Comparison of ENCODE assay signal across 27 cellular contexts in genomic region chr17:66783656-66784381, GRCh38. TPM values are rescaled to one million over a fixed set of nuclear protein-coding genes. Genes with fewer than 3 reads are reported as not detected.
"Had no signal": no experiment of that assay in that cellular context is flagged by ENCODE, and none has a peak within 500 bp of the region (broad histone marks: within the 10 kb centered on the region; RNA-seq: fewer than 3 reads in every experiment).

No MANE protein-coding gene starts in this region.

- H3K4me3 Mint-ChIP-seq: activated CD8-positive, alpha-beta memory T cell treated with anti-CD3 and anti-CD28 coated beads, Interleukin-2, amount 10 ng/mL, durations not matched to agents 7 days and 5 days; activated naive CD4-positive, alpha-beta T cell treated with anti-CD3 and anti-CD28 coated beads for 36 hours; activated T-helper 17 cell treated with anti-CD3 and anti-CD28 coated beads, Interleukin-2, amount 50 U/mL, for 72 hours; central memory CD8-positive, alpha-beta T cell; T-helper 1 cell treated with Interleukin-12 subunit alpha and Interleukin-12 subunit beta and Interleukin-4 antibody, amounts not matched to agents 30 μg/mL and 1 μg/mL, for 36 hours had no signal

- H3K9me3 Mint-ChIP-seq: activated naive CD4-positive, alpha-beta T cell treated with anti-CD3 and anti-CD28 coated beads for 36 hours; activated T-helper 17 cell treated with anti-CD3 and anti-CD28 coated beads, Interleukin-2, amount 50 U/mL, for 72 hours; central memory CD8-positive, alpha-beta T cell; T-helper 1 cell treated with Interleukin-12 subunit alpha and Interleukin-12 subunit beta and Interleukin-4 antibody, amounts not matched to agents 30 μg/mL and 1 μg/mL, for 36 hours had no signal

- H3K27ac ChIP-seq: ascending aorta, body of pancreas, SK-N-MC had no signal

- H3K4me3 ChIP-seq: ascending aorta, body of pancreas, SK-N-MC had no signal

- H3K9me3 ChIP-seq: ascending aorta, body of pancreas had no signal

- H3K4me1 ChIP-seq: ascending aorta, body of pancreas had no signal

- H3K4me1 Mint-ChIP-seq: activated CD8-positive, alpha-beta memory T cell treated with anti-CD3 and anti-CD28 coated beads, Interleukin-2, amount 10 ng/mL, durations not matched to agents 7 days and 5 days; activated T-helper 17 cell treated with anti-CD3 and anti-CD28 coated beads, Interleukin-2, amount 50 U/mL, for 72 hours; central memory CD8-positive, alpha-beta T cell had no signal

- H3K27me3 ChIP-seq: ascending aorta, body of pancreas had no signal

- H3K36me3 ChIP-seq: ascending aorta had no signal

- H3K27ac Mint-ChIP-seq: activated CD8-positive, alpha-beta memory T cell treated with anti-CD3 and anti-CD28 coated beads, Interleukin-2, amount 10 ng/mL, durations not matched to agents 7 days and 5 days; activated naive CD4-positive, alpha-beta T cell treated with anti-CD3 and anti-CD28 coated beads for 36 hours; activated T-helper 17 cell treated with anti-CD3 and anti-CD28 coated beads, Interleukin-2, amount 50 U/mL, for 72 hours; T-helper 1 cell treated with Interleukin-12 subunit alpha and Interleukin-12 subunit beta and Interleukin-4 antibody, amounts not matched to agents 30 μg/mL and 1 μg/mL, for 36 hours had no signal

- DNase-seq: activated CD4-positive, alpha-beta T cell treated with anti-CD3 and anti-CD28 coated beads for 48 hours; activated CD4-positive, alpha-beta T cell treated with anti-CD3 and anti-CD28 coated beads, Interleukin-2, amount 50 U/mL, for 48 hours; activated CD4-positive, CD25-positive, alpha-beta regulatory T cell treated with anti-CD3 and anti-CD28 coated beads, Interleukin-2, amount 50 U/mL, for 72 hours; activated CD8-positive, alpha-beta memory T cell treated with anti-CD3 and anti-CD28 coated beads, Interleukin-2, amount 10 ng/mL, durations not matched to agents 7 days and 5 days; activated gamma-delta T cell; activated naive CD4-positive, alpha-beta T cell treated with anti-CD3 and anti-CD28 coated beads for 36 hours; activated T-cell treated with anti-CD3 and anti-CD28 coated beads, Interleukin-2, amount 50 U/mL, for 48 hours; amniotic stem cell; body of pancreas; MM.1S; NCI-H1105; NCI-H1436; NCI-H1694 treated with DMSO at 0.1 percent for 48 hours; NCI-H2029 treated with DMSO at 0.1 percent for 48 hours; NCI-H345; NCI-H510A; NCI-H526 treated with DMSO at 0.1 percent for 48 hours; SIG-M5; SW 1271 had no signal

- H3K27me3 Mint-ChIP-seq: activated CD8-positive, alpha-beta memory T cell treated with anti-CD3 and anti-CD28 coated beads, Interleukin-2, amount 10 ng/mL, durations not matched to agents 7 days and 5 days; activated T-helper 17 cell treated with anti-CD3 and anti-CD28 coated beads, Interleukin-2, amount 50 U/mL, for 72 hours; central memory CD8-positive, alpha-beta T cell had no signal

- ATAC-seq: activated CD8-positive, alpha-beta memory T cell treated with anti-CD3 and anti-CD28 coated beads, Interleukin-2, amount 10 ng/mL, durations not matched to agents 7 days and 5 days; activated T-helper 17 cell treated with anti-CD3 and anti-CD28 coated beads, Interleukin-2, amount 50 U/mL, for 72 hours; body of pancreas had no signal

RNA-seq across cellular contexts. Expression of gene CACNG5, which starts 51.1 kb away (rescaled TPM):
- total RNA-seq: activated CD8-positive, alpha-beta memory T cell treated with anti-CD3 and anti-CD28 coated beads, Interleukin-2, amount 10 ng/mL, durations not matched to agents 7 days and 5 days; activated naive CD4-positive, alpha-beta T cell treated with anti-CD3 and anti-CD28 coated beads for 36 hours; activated T-helper 17 cell treated with anti-CD3 and anti-CD28 coated beads, Interleukin-2, amount 50 U/mL, for 72 hours; ascending aorta; bronchial epithelial cell; OCI-LY7; RPMI7951 had no signal
